In the genomic region with DNA sequence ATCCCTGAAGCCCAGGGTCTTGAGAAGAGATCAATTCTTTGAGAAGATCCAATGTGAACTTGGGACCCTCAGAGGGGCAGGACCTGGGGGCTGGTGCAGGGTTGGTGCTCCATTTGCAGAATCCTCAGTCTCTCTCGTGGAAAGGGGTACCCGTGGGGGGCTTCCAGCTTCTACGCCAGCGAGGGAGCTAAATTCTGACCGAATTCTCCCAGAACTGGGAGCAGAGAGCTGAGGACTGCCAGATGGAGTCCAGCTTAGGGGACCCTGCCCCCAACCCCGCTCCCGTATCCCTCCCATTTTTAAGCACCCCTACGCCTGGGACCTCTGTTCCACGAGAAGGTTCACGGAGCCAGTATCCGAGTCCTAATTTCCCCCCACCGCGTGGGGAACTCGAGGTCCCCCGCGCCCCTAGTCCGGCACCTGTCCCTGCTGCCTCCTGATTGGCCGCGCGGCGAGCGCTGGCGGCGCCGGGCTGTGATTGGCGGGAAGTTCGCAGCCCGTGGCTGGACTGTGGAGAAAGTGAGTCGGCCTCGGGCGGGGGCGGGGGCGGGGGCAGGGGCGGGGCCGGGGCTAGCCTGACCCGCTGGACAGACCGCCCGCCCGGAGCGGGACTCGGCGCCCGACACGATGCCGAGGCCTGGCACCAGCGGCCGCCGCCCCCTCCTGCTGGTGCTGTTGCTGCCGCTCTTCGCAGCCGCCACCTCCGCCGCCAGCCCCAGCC, we compare ENCODE assay signal across 1 cellular context.
A peak's percentile ranks its signal among the peaks of the same experiment; 100 is the strongest.
TF ChIP-seq lines count a peak whose summit lies in the region.

No MANE protein-coding gene starts in this region.

TF ChIP-seq in HepG2, 621 proteins besides CTCF, POLR2A, EP300 and RAD21 (continues in another document):
- TF ChIP-seq ZNF326 (CRISPR knock-in tag; IDR thresholded peaks at IDR 0.05; ENCODE audit: borderline replicate concordance) = no peak
- no peak for TF ChIP-seq MIXL1 (CRISPR knock-in tag; IDR thresholded peaks at IDR 0.05)
- TF ChIP-seq SP4 (CRISPR knock-in tag; IDR thresholded peaks at IDR 0.05) = 0 out of 2 replicates have a peak, but pooled peaks have one; percentile 41
- TF ChIP-seq ZMYM3 (CRISPR knock-in tag; IDR thresholded peaks at IDR 0.05) = no peak
- TF ChIP-seq, protein P1, sequence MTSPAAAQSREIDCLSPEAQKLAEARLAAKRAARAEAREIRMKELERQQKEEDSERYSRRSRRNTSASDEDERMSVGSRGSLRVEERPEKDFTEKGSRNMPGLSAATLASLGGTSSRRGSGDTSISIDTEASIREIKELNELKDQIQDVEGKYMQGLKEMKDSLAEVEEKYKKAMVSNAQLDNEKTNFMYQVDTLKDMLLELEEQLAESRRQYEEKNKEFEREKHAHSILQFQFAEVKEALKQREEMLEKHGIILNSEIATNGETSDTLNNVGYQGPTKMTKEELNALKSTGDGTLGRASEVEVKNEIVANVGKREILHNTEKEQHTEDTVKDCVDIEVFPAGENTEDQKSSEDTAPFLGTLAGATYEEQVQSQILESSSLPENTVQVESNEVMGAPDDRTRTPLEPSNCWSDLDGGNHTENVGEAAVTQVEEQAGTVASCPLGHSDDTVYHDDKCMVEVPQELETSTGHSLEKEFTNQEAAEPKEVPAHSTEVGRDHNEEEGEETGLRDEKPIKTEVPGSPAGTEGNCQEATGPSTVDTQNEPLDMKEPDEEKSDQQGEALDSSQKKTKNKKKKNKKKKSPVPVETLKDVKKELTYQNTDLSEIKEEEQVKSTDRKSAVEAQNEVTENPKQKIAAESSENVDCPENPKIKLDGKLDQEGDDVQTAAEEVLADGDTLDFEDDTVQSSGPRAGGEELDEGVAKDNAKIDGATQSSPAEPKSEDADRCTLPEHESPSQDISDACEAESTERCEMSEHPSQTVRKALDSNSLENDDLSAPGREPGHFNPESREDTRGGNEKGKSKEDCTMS (CRISPR knock-in tag; conservative IDR thresholded peaks at IDR 0.05) = no peak
- no peak for TF ChIP-seq JARID2 (CRISPR knock-in tag; IDR thresholded peaks at IDR 0.05; ENCODE audit: insufficient replicate concordance)
- no peak for TF ChIP-seq IRX3 (CRISPR knock-in tag; IDR thresholded peaks at IDR 0.05; ENCODE audit: borderline replicate concordance, low read depth)
- TF ChIP-seq, protein P2, sequence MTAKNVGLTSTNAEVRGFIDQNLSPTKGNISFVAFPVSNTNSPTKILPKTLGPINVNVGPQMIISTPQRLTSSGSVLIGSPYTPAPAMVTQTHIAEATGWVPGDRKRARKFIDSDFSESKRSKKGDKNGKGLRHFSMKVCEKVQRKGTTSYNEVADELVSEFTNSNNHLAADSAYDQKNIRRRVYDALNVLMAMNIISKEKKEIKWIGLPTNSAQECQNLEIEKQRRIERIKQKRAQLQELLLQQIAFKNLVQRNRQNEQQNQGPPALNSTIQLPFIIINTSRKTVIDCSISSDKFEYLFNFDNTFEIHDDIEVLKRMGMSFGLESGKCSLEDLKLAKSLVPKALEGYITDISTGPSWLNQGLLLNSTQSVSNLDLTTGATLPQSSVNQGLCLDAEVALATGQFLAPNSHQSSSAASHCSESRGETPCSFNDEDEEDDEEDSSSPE (CRISPR knock-in tag; IDR thresholded peaks at IDR 0.05) = 0 out of 2 replicates have a peak, but pooled peaks have one; percentile 28
- TF ChIP-seq NFYC (CRISPR knock-in tag; IDR thresholded peaks at IDR 0.05) = peak; percentile 69
- 0 out of 2 replicates have a peak, but pooled peaks have one; percentile 42 for TF ChIP-seq NFKB2 (CRISPR knock-in tag; IDR thresholded peaks at IDR 0.05; ENCODE audit: borderline replicate concordance)
- TF ChIP-seq KLF11 (CRISPR knock-in tag; IDR thresholded peaks at IDR 0.05) = no peak
- TF ChIP-seq JDP2 (CRISPR knock-in tag; IDR thresholded peaks at IDR 0.05; ENCODE audit: borderline replicate concordance) = no peak
- TF ChIP-seq CHD4 (IDR thresholded peaks at IDR 0.05; ENCODE audit: borderline replicate concordance, low read length) = no peak
- TF ChIP-seq, protein P3, sequence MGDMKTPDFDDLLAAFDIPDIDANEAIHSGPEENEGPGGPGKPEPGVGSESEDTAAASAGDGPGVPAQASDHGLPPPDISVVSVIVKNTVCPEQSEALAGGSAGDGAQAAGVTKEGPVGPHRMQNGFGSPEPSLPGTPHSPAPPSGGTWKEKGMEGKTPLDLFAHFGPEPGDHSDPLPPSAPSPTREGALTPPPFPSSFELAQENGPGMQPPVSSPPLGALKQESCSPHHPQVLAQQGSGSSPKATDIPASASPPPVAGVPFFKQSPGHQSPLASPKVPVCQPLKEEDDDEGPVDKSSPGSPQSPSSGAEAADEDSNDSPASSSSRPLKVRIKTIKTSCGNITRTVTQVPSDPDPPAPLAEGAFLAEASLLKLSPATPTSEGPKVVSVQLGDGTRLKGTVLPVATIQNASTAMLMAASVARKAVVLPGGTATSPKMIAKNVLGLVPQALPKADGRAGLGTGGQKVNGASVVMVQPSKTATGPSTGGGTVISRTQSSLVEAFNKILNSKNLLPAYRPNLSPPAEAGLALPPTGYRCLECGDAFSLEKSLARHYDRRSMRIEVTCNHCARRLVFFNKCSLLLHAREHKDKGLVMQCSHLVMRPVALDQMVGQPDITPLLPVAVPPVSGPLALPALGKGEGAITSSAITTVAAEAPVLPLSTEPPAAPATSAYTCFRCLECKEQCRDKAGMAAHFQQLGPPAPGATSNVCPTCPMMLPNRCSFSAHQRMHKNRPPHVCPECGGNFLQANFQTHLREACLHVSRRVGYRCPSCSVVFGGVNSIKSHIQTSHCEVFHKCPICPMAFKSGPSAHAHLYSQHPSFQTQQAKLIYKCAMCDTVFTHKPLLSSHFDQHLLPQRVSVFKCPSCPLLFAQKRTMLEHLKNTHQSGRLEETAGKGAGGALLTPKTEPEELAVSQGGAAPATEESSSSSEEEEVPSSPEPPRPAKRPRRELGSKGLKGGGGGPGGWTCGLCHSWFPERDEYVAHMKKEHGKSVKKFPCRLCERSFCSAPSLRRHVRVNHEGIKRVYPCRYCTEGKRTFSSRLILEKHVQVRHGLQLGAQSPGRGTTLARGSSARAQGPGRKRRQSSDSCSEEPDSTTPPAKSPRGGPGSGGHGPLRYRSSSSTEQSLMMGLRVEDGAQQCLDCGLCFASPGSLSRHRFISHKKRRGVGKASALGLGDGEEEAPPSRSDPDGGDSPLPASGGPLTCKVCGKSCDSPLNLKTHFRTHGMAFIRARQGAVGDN (CRISPR knock-in tag; IDR thresholded peaks at IDR 0.05) = peak; percentile 69
- no peak for TF ChIP-seq CREB1 (IDR thresholded peaks at IDR 0.05)
- TF ChIP-seq CREB1 (CRISPR knock-in tag; IDR thresholded peaks at IDR 0.05) = no peak
- TF ChIP-seq SUZ12 (IDR thresholded peaks at IDR 0.05; ENCODE audit: low read depth, low read length) = no peak
- TF ChIP-seq CENPX (CRISPR knock-in tag; IDR thresholded peaks at IDR 0.05) = no peak
- TF ChIP-seq ZNF782 (CRISPR knock-in tag; IDR thresholded peaks at IDR 0.05; ENCODE audit: borderline replicate concordance) = 0 out of 2 replicates have a peak, but pooled peaks have one; percentile 22
- TF ChIP-seq, protein P4, sequence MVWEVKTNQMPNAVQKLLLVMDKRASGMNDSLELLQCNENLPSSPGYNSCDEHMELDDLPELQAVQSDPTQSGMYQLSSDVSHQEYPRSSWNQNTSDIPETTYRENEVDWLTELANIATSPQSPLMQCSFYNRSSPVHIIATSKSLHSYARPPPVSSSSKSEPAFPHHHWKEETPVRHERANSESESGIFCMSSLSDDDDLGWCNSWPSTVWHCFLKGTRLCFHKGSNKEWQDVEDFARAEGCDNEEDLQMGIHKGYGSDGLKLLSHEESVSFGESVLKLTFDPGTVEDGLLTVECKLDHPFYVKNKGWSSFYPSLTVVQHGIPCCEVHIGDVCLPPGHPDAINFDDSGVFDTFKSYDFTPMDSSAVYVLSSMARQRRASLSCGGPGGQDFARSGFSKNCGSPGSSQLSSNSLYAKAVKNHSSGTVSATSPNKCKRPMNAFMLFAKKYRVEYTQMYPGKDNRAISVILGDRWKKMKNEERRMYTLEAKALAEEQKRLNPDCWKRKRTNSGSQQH (CRISPR knock-in tag; IDR thresholded peaks at IDR 0.05; ENCODE audit: low read depth) = no peak
- TF ChIP-seq, protein P5, sequence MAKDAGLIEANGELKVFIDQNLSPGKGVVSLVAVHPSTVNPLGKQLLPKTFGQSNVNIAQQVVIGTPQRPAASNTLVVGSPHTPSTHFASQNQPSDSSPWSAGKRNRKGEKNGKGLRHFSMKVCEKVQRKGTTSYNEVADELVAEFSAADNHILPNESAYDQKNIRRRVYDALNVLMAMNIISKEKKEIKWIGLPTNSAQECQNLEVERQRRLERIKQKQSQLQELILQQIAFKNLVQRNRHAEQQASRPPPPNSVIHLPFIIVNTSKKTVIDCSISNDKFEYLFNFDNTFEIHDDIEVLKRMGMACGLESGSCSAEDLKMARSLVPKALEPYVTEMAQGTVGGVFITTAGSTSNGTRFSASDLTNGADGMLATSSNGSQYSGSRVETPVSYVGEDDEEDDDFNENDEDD (CRISPR knock-in tag; IDR thresholded peaks at IDR 0.05; ENCODE audit: borderline replicate concordance) = peak; percentile 70; the same call in 1 of the 2 replicates
- TF ChIP-seq ZFP36L1 (CRISPR knock-in tag; IDR thresholded peaks at IDR 0.05) = no peak
- TF ChIP-seq, protein P6, sequence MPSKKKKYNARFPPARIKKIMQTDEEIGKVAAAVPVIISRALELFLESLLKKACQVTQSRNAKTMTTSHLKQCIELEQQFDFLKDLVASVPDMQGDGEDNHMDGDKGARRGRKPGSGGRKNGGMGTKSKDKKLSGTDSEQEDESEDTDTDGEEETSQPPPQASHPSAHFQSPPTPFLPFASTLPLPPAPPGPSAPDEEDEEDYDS (CRISPR knock-in tag; IDR thresholded peaks at IDR 0.05) = no peak
- TF ChIP-seq, protein P7, sequence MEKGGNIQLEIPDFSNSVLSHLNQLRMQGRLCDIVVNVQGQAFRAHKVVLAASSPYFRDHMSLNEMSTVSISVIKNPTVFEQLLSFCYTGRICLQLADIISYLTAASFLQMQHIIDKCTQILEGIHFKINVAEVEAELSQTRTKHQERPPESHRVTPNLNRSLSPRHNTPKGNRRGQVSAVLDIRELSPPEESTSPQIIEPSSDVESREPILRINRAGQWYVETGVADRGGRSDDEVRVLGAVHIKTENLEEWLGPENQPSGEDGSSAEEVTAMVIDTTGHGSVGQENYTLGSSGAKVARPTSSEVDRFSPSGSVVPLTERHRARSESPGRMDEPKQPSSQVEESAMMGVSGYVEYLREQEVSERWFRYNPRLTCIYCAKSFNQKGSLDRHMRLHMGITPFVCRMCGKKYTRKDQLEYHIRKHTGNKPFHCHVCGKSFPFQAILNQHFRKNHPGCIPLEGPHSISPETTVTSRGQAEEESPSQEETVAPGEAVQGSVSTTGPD (CRISPR knock-in tag; IDR thresholded peaks at IDR 0.05) = no peak
- TF ChIP-seq, protein P8, sequence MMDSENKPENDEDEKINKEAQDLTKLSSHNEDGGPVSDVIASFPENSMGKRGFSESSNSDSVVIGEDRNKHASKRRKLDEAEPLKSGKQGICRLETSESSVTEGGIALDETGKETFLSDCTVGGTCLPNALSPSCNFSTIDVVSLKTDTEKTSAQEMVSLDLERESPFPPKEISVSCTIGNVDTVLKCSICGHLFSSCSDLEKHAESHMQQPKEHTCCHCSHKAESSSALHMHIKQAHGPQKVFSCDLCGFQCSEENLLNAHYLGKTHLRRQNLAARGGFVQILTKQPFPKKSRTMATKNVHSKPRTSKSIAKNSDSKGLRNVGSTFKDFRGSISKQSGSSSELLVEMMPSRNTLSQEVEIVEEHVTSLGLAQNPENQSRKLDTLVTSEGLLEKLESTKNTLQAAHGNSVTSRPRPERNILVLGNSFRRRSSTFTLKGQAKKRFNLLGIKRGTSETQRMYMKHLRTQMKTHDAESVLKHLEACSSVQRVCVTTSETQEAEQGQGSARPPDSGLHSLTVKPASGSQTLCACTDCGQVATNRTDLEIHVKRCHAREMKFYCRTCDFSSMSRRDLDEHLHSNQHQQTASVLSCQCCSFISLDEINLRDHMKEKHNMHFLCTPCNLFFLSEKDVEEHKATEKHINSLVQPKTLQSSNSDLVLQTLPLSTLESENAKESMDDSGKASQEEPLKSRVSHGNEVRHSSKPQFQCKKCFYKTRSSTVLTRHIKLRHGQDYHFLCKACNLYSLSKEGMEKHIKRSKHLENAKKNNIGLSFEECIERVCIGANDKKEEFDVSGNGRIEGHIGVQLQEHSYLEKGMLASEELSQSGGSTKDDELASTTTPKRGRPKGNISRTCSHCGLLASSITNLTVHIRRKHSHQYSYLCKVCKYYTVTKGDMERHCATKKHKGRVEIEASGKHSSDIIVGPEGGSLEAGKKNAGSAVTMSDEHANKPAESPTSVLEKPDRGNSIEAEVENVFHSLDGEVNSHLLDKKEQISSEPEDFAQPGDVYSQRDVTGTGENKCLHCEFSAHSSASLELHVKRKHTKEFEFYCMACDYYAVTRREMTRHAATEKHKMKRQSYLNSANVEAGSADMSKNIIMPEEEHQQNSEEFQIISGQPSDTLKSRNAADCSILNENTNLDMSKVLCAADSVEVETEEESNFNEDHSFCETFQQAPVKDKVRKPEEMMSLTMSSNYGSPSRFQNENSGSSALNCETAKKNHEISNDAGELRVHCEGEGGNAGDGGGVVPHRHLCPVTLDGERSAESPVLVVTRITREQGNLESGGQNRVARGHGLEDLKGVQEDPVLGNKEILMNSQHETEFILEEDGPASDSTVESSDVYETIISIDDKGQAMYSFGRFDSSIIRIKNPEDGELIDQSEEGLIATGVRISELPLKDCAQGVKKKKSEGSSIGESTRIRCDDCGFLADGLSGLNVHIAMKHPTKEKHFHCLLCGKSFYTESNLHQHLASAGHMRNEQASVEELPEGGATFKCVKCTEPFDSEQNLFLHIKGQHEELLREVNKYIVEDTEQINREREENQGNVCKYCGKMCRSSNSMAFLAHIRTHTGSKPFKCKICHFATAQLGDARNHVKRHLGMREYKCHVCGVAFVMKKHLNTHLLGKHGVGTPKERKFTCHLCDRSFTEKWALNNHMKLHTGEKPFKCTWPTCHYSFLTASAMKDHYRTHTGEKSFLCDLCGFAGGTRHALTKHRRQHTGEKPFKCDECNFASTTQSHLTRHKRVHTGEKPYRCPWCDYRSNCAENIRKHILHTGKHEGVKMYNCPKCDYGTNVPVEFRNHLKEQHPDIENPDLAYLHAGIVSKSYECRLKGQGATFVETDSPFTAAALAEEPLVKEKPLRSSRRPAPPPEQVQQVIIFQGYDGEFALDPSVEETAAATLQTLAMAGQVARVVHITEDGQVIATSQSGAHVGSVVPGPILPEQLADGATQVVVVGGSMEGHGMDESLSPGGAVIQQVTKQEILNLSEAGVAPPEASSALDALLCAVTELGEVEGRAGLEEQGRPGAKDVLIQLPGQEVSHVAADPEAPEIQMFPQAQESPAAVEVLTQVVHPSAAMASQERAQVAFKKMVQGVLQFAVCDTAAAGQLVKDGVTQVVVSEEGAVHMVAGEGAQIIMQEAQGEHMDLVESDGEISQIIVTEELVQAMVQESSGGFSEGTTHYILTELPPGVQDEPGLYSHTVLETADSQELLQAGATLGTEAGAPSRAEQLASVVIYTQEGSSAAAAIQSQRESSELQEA (CRISPR knock-in tag; IDR thresholded peaks at IDR 0.05; ENCODE audit: not compliant biosample characterization) = no peak
- TF ChIP-seq, protein P9, sequence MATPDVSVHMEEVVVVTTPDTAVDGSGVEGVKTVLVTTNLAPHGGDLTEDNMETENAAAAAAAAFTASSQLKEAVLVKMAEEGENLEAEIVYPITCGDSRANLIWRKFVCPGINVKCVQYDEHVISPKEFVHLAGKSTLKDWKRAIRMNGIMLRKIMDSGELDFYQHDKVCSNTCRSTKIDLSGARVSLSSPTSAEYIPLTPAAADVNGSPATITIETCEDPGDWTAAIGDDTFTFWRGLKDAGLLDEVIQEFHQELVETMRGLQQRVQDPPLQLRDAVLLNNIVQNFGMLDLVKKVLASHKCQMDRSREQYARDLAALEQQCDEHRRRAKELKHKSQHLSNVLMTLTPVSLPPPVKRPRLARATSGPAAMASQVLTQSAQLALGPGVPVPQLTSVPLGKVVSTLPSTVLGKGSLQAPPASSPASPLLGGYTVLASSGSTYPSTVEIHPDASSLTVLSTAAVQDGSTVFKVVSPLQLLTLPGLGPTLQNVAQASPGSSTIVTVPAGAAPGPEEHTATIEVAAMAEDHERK (CRISPR knock-in tag; IDR thresholded peaks at IDR 0.05; ENCODE audit: low read depth) = no peak
